ENCODE assay signal across 24 cellular contexts in genomic region chr12:104496336-104496735, GRCh38. TPM values are rescaled to one million over a fixed set of nuclear protein-coding genes. Genes with fewer than 3 reads are reported as not detected.
DNase-seq lines count a peak whose midpoint lies in the region; ATAC-seq and TF ChIP-seq lines count a peak whose summit lies in the region.
"Had no signal": no experiment of that assay in that cellular context is flagged by ENCODE, and none has a peak within 500 bp of the region (broad histone marks: within the 10 kb centered on the region; RNA-seq: fewer than 3 reads in every experiment).

No MANE protein-coding gene starts in this region.

- H3K36me3 ChIP-seq in KOPT-K1 (ENCODE audit: insufficient read depth, low read length) = peaks cover 55% of the 10 kb centered on the region
- no peaks in the 10 kb centered on the region for H3K36me3 ChIP-seq in effector memory CD4-positive, alpha-beta T cell (ENCODE audit: control insufficient read depth, insufficient read depth, low read length)

- intact Hi-C loops in activated naive CD4-positive, alpha-beta T cell treated with anti-CD3 and anti-CD28 coated beads for 36 hours (cut with micrococcal nuclease) = loop anchor here (5.0 kb wide), 4 partner anchors 114 to 611 kb away; partner anchors contain the start of gene WASHC4

- H3K36me3 Mint-ChIP-seq in activated T-cell treated with anti-CD3 and anti-CD28 coated beads, Interleukin-2, amount 50 U/mL, for 72 hours (ENCODE audit: insufficient read depth in 2 of 2) = peaks cover 2 to 7% of the 10 kb centered on the region in 2 donors
- peaks cover 7% of the 10 kb centered on the region for H3K36me3 Mint-ChIP-seq in activated naive CD4-positive, alpha-beta T cell treated with anti-CD3 and anti-CD28 coated beads for 36 hours (ENCODE audit: low read depth)

- H3K27me3 ChIP-seq in effector memory CD4-positive, alpha-beta T cell (replicated peaks; ENCODE audit: control insufficient read depth, insufficient read depth, low read length, poor library complexity, severe bottlenecking) = no peaks in the 10 kb centered on the region

- H3K4me1 ChIP-seq in effector memory CD4-positive, alpha-beta T cell (ENCODE audit: control insufficient read depth, insufficient read depth, low read length, poor library complexity, severe bottlenecking) = peaks cover 54% of the 10 kb centered on the region
- H3K4me1 ChIP-seq: A549 had no signal

- H3K4me3 Mint-ChIP-seq in activated T-cell treated with anti-CD3 and anti-CD28 coated beads, Interleukin-2, amount 50 U/mL, for 72 hours = no peak overlapping the region
- no peak overlapping the region for H3K4me3 Mint-ChIP-seq in activated naive CD4-positive, alpha-beta T cell treated with anti-CD3 and anti-CD28 coated beads for 36 hours
- H3K4me3 Mint-ChIP-seq: activated T-cell treated with anti-CD3 and anti-CD28 coated beads, Interleukin-2, amount 50 U/mL, for 4 hours had no signal

- H3K4me1 Mint-ChIP-seq in activated T-cell treated with anti-CD3 and anti-CD28 coated beads, Interleukin-2, amount 50 U/mL, for 72 hours (ENCODE audit: low read depth) = peaks cover 100% of the 10 kb centered on the region
- H3K4me1 Mint-ChIP-seq in activated naive CD4-positive, alpha-beta T cell treated with anti-CD3 and anti-CD28 coated beads for 36 hours (ENCODE audit: low read depth) = peaks cover 85% of the 10 kb centered on the region

- ATAC-seq in activated T-cell treated with anti-CD3 and anti-CD28 coated beads, Interleukin-2, amount 50 U/mL, for 72 hours (replicated peaks in 1 of 2) = no peak
- ATAC-seq in GM18502 (IDR thresholded peaks at IDR 0.05; ENCODE audit: poor library complexity, unreplicated experiment) = no peak
- ATAC-seq: A549; activated T-cell treated with anti-CD3 and anti-CD28 coated beads, Interleukin-2, amount 50 U/mL, for 4 hours; GM12878 had no signal

- CTCF ChIA-PET in activated naive CD4-positive, alpha-beta T cell treated with anti-CD3 and anti-CD28 coated beads for 36 hours (lab: Charles Lee) = interaction anchor here (0.7 kb wide), 1 partner anchor 359 kb away, joined by 4 read pairs; no protein-coding TSS in a partner anchor

- H3K27ac Mint-ChIP-seq in activated T-cell treated with anti-CD3 and anti-CD28 coated beads, Interleukin-2, amount 50 U/mL, for 72 hours = peak overlapping the region; percentile 92
- no peak overlapping the region for H3K27ac Mint-ChIP-seq in activated naive CD4-positive, alpha-beta T cell treated with anti-CD3 and anti-CD28 coated beads for 36 hours

- H3K9me3 ChIP-seq in KOPT-K1 (ENCODE audit: insufficient read depth, low read length, poor library complexity, severe bottlenecking) = no peaks in the 10 kb centered on the region
- H3K9me3 ChIP-seq in effector memory CD4-positive, alpha-beta T cell (ENCODE audit: control insufficient read depth, low read length) = no peaks in the 10 kb centered on the region
- H3K9me3 ChIP-seq: A549 had no signal

- peaks cover 6% of the 10 kb centered on the region for H3K27me3 Mint-ChIP-seq in activated T-cell treated with anti-CD3 and anti-CD28 coated beads, Interleukin-2, amount 50 U/mL, for 72 hours (ENCODE audit: low read depth)
- no peaks in the 10 kb centered on the region for H3K27me3 Mint-ChIP-seq in activated naive CD4-positive, alpha-beta T cell treated with anti-CD3 and anti-CD28 coated beads for 36 hours (ENCODE audit: low read depth)

- TF ChIP-seq CTCF in retinal pigment epithelial cell (conservative IDR thresholded peaks at IDR 0.05; ENCODE audit: low read depth, low read length) = no peak

- peak overlapping the region; percentile 99 for H3K27ac ChIP-seq in KOPT-K1 (ENCODE audit: low read depth, low read length, poor library complexity, severe bottlenecking)
- peak overlapping the region; percentile 67 for H3K27ac ChIP-seq in effector memory CD4-positive, alpha-beta T cell (ENCODE audit: insufficient read depth, low read length, poor library complexity, severe bottlenecking)
- H3K27ac ChIP-seq: A549 had no signal

- DNase-seq in activated T-cell treated with anti-CD3 and anti-CD28 coated beads, Interleukin-2, amount 50 U/mL, for 72 hours = no peak
- DNase-seq in activated T-cell treated with anti-CD3 and anti-CD28 coated beads, Interleukin-2, amount 50 U/mL, for 1 hour = no peak
- no peak for DNase-seq in effector memory CD4-positive, alpha-beta T cell
- DNase-seq in retinal pigment epithelial cell (ENCODE audit: low read depth) (peak; percentile 58), cerebellum (ENCODE audit: low spot score) (no peak)
- no peak for DNase-seq in activated naive CD4-positive, alpha-beta T cell treated with anti-CD3 and anti-CD28 coated beads for 36 hours
- DNase-seq: activated CD4-positive, CD25-positive, alpha-beta regulatory T cell treated with anti-CD3 and anti-CD28 coated beads, Interleukin-2, amount 50 U/mL, for 72 hours; activated naive CD4-positive, alpha-beta T cell treated with anti-CD3 and anti-CD28 coated beads, Interleukin-2, amount 50 U/mL, for 16 hours; activated T-cell treated with anti-CD3 and anti-CD28 coated beads, Interleukin-2, amount 50 U/mL, for 4 hours; amygdala; glutamatergic neuron; Karpas-422; mesenchymal stem cell; NCI-H1694; NCI-H2171 treated with DMSO at 0.1 percent for 48 hours; nucleus accumbens; RPMI8226; small intestine; stimulated activated CD4-positive, alpha-beta T cell treated with anti-CD3 and anti-CD28 coated beads, Interleukin-1b, Interleukin-23, amount 100 ng/mL, for 48 hours; substantia nigra had no signal

- H3K4me3 ChIP-seq in effector memory CD4-positive, alpha-beta T cell (ENCODE audit: insufficient read depth, low read depth, low read length, poor library complexity, severe bottlenecking) = no peak overlapping the region
- H3K4me3 ChIP-seq in retinal pigment epithelial cell (ENCODE audit: low read length) = no peak overlapping the region
- H3K4me3 ChIP-seq: A549, GM12878 had no signal

- H3K9me3 Mint-ChIP-seq in activated T-cell treated with anti-CD3 and anti-CD28 coated beads, Interleukin-2, amount 50 U/mL, for 72 hours = no peaks in the 10 kb centered on the region
- H3K9me3 Mint-ChIP-seq in activated naive CD4-positive, alpha-beta T cell treated with anti-CD3 and anti-CD28 coated beads for 36 hours = no peaks in the 10 kb centered on the region
- H3K9me3 Mint-ChIP-seq: activated T-cell treated with anti-CD3 and anti-CD28 coated beads, Interleukin-2, amount 50 U/mL, for 4 hours had no signal

RNA-seq across cellular contexts. Expression of gene CHST11, which starts 39.6 kb away (rescaled TPM):
- total RNA-seq in activated T-cell treated with anti-CD3 and anti-CD28 coated beads, Interleukin-2, amount 50 U/mL, for 72 hours = 10 to 100 TPM; 47.2 to 57.7 TPM
- 27.9 TPM for total RNA-seq in cerebellum
- 10 to 100 TPM; 39.3 to 45.3 TPM for total RNA-seq in activated naive CD4-positive, alpha-beta T cell treated with anti-CD3 and anti-CD28 coated beads for 36 hours
